In the genomic region with DNA sequence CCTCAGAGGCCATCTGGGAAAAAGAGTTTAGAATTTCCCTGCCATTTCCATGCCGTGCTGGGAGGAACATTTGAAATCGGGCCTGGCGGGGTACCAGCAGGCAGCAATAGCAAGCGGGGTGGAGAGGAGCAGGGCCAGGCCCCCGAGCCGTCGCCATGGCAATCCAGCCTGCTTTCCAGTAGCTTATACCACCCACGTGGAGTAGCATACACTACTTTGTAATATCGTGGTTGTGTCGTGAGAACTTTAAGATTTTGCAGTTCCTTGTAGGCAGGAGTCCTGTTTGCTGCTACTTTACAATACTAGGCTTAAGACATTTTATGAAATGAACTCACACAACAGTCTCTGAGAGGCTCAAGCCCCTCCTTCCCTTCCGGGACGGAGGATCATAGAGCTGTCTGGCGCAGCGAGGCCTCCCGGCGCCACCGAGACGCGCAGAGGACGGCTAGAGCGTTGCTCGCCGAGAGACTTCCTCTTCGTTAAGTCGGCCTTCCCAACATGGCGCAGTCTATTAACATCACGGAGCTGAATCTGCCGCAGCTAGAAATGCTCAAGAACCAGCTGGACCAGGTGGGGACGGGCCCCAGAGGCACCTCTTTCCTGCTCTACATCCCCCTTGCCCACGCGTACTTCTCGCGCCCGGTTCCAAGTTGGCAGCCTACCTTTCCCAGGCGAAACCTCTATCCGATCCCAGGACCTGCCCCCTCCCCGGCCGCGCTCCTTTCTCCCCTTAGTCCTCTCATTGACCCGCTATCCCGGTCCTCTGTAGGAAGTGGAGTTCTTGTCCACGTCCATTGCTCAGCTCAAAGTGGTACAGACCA, we compare ENCODE assay signal across 1 cellular context.
A peak's percentile ranks its signal among the peaks of the same experiment; 100 is the strongest.
TF ChIP-seq lines count a peak whose summit lies in the region.

A gene (plus strand): TSS at position 473 of the 821 bp plus-strand sequence. CDS start 26 bp downstream, at position 499.

TF ChIP-seq in HepG2, 621 proteins besides CTCF, POLR2A, EP300 and RAD21 (continued from another document):
- TF ChIP-seq, protein P1, sequence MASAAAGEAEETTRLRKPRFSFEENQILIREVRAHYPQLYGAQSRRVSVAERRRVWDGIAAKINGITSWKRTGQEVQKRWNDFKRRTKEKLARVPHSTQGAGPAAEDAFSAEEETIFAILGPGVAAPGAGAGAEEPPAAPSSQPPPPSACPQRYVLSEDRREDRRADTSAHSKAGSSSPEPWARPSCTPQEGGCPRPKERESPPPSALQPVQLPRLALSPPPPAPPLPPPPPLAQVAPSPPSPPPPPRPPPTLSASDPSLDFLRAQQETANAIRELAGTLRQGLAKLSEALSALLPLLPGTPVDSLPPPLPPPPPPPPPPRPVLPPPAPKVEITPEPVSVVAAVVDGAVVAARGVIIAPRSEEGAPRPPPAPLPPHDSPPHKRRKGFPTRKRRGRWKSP (CRISPR knock-in tag; IDR thresholded peaks at IDR 0.05), result peak; percentile 72; the same call in 1 of the 2 replicates
- 0 out of 2 replicates have a peak, but pooled peaks have one; percentile 37 for TF ChIP-seq ZNF143 (CRISPR knock-in tag; IDR thresholded peaks at IDR 0.05)
- TF ChIP-seq STAT5B (CRISPR knock-in tag; IDR thresholded peaks at IDR 0.05), result 0 out of 2 replicates have a peak, but pooled peaks have one; percentile 22
- peak; percentile 34; the same call in 1 of the 2 replicates for TF ChIP-seq KDM5B (CRISPR knock-in tag; IDR thresholded peaks at IDR 0.05; ENCODE audit: borderline replicate concordance)
- TF ChIP-seq, protein P2, sequence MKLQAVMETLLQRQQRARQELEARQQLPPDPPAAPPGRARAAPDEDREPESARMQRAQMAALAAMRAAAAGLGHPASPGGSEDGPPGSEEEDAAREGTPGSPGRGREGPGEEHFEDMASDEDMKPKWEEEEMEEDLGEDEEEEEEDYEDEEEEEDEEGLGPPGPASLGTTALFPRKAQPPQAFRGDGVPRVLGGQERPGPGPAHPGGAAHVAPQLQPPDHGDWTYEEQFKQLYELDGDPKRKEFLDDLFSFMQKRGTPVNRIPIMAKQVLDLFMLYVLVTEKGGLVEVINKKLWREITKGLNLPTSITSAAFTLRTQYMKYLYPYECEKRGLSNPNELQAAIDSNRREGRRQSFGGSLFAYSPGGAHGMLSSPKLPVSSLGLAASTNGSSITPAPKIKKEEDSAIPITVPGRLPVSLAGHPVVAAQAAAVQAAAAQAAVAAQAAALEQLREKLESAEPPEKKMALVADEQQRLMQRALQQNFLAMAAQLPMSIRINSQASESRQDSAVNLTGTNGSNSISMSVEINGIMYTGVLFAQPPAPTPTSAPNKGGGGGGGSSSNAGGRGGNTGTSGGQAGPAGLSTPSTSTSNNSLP (IDR thresholded peaks at IDR 0.05; ENCODE audit: low read depth, low read length), result no peak
- TF ChIP-seq SMAD9 (CRISPR knock-in tag; IDR thresholded peaks at IDR 0.05), result no peak
- TF ChIP-seq SNAI1 (CRISPR knock-in tag; IDR thresholded peaks at IDR 0.05; ENCODE audit: borderline replicate concordance), result 0 out of 2 replicates have a peak, but pooled peaks have one; percentile 2
- TF ChIP-seq NFIC (IDR thresholded peaks at IDR 0.05; ENCODE audit: low read length), result no peak
- TF ChIP-seq, protein P3, sequence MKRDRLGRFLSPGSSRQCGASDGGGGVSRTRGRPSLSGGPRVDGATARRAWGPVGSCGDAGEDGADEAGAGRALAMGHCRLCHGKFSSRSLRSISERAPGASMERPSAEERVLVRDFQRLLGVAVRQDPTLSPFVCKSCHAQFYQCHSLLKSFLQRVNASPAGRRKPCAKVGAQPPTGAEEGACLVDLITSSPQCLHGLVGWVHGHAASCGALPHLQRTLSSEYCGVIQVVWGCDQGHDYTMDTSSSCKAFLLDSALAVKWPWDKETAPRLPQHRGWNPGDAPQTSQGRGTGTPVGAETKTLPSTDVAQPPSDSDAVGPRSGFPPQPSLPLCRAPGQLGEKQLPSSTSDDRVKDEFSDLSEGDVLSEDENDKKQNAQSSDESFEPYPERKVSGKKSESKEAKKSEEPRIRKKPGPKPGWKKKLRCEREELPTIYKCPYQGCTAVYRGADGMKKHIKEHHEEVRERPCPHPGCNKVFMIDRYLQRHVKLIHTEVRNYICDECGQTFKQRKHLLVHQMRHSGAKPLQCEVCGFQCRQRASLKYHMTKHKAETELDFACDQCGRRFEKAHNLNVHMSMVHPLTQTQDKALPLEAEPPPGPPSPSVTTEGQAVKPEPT (CRISPR knock-in tag; IDR thresholded peaks at IDR 0.05; ENCODE audit: low read depth), result 0 out of 2 replicates have a peak, but pooled peaks have one; percentile 29
- TF ChIP-seq MAZ (IDR thresholded peaks at IDR 0.05; ENCODE audit: borderline replicate concordance, low read depth, low read length), result 0 out of 2 replicates have a peak, but pooled peaks have one; percentile 30
- TF ChIP-seq MAZ (CRISPR knock-in tag; IDR thresholded peaks at IDR 0.05; ENCODE audit: low read depth), result peak; percentile 36; the same call in 1 of the 2 replicates
- TF ChIP-seq GATA4 (IDR thresholded peaks at IDR 0.05; ENCODE audit: borderline replicate concordance, low read depth), result peak; percentile 45; the same call in 1 of the 2 replicates
- TF ChIP-seq, protein P4, sequence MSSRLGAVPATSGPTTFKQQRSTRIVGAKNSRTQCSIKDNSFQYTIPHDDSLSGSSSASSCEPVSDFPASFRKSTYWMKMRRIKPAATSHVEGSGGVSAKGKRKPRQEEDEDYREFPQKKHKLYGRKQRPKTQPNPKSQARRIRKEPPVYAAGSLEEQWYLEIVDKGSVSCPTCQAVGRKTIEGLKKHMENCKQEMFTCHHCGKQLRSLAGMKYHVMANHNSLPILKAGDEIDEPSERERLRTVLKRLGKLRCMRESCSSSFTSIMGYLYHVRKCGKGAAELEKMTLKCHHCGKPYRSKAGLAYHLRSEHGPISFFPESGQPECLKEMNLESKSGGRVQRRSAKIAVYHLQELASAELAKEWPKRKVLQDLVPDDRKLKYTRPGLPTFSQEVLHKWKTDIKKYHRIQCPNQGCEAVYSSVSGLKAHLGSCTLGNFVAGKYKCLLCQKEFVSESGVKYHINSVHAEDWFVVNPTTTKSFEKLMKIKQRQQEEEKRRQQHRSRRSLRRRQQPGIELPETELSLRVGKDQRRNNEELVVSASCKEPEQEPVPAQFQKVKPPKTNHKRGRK (CRISPR knock-in tag; IDR thresholded peaks at IDR 0.05), result no peak
- no peak for TF ChIP-seq NCOR1 (IDR thresholded peaks at IDR 0.05; ENCODE audit: borderline replicate concordance, low read length)
- 0 out of 2 replicates have a peak, but pooled peaks have one; percentile 60 for TF ChIP-seq ZNF619 (CRISPR knock-in tag; IDR thresholded peaks at IDR 0.05)
- no peak for TF ChIP-seq ZSCAN25 (CRISPR knock-in tag; IDR thresholded peaks at IDR 0.05)
- no peak for TF ChIP-seq RBM22 (optimal IDR thresholded peaks at IDR 0.05; ENCODE audit: low read length)
- TF ChIP-seq, protein P5, sequence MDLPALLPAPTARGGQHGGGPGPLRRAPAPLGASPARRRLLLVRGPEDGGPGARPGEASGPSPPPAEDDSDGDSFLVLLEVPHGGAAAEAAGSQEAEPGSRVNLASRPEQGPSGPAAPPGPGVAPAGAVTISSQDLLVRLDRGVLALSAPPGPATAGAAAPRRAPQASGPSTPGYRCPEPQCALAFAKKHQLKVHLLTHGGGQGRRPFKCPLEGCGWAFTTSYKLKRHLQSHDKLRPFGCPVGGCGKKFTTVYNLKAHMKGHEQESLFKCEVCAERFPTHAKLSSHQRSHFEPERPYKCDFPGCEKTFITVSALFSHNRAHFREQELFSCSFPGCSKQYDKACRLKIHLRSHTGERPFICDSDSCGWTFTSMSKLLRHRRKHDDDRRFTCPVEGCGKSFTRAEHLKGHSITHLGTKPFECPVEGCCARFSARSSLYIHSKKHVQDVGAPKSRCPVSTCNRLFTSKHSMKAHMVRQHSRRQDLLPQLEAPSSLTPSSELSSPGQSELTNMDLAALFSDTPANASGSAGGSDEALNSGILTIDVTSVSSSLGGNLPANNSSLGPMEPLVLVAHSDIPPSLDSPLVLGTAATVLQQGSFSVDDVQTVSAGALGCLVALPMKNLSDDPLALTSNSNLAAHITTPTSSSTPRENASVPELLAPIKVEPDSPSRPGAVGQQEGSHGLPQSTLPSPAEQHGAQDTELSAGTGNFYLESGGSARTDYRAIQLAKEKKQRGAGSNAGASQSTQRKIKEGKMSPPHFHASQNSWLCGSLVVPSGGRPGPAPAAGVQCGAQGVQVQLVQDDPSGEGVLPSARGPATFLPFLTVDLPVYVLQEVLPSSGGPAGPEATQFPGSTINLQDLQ (CRISPR knock-in tag; IDR thresholded peaks at IDR 0.05), result 0 out of 2 replicates have a peak, but pooled peaks have one; percentile 29
- TF ChIP-seq SKI (IDR thresholded peaks at IDR 0.05; ENCODE audit: partially characterized antibody), result peak; percentile 34
- TF ChIP-seq YY1 (IDR thresholded peaks at IDR 0.05; ENCODE audit: insufficient read depth, insufficient replicate concordance, low read depth, low read length), result peak; percentile 94
- TF ChIP-seq ZNF782 (CRISPR knock-in tag; IDR thresholded peaks at IDR 0.05; ENCODE audit: borderline replicate concordance), result peak; percentile 33; the same call in 1 of the 2 replicates
- peak; percentile 44; the same call in 1 of the 2 replicates for TF ChIP-seq BORCS8-MEF2B (CRISPR knock-in tag; IDR thresholded peaks at IDR 0.05)
- TF ChIP-seq MIER3 (CRISPR knock-in tag; IDR thresholded peaks at IDR 0.05; ENCODE audit: borderline replicate concordance), result peak; percentile 90; the same call in 1 of the 2 replicates
- TF ChIP-seq CBFB (CRISPR knock-in tag; IDR thresholded peaks at IDR 0.05), result peak; percentile 61; the same call in 1 of the 2 replicates
- TF ChIP-seq THAP11 (CRISPR knock-in tag; IDR thresholded peaks at IDR 0.05), result peak; percentile 94
- TF ChIP-seq DPF2 (CRISPR knock-in tag; IDR thresholded peaks at IDR 0.05; ENCODE audit: borderline replicate concordance, low read depth), result no peak
- TF ChIP-seq, protein P6, sequence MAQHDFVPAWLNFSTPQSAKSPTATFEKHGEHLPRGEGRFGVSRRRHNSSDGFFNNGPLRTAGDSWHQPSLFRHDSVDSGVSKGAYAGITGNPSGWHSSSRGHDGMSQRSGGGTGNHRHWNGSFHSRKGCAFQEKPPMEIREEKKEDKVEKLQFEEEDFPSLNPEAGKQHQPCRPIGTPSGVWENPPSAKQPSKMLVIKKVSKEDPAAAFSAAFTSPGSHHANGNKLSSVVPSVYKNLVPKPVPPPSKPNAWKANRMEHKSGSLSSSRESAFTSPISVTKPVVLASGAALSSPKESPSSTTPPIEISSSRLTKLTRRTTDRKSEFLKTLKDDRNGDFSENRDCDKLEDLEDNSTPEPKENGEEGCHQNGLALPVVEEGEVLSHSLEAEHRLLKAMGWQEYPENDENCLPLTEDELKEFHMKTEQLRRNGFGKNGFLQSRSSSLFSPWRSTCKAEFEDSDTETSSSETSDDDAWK (CRISPR knock-in tag; IDR thresholded peaks at IDR 0.05), result no peak
- no peak for TF ChIP-seq ZFP36 (IDR thresholded peaks at IDR 0.05; ENCODE audit: borderline replicate concordance, low read depth, low read length, partially characterized antibody)
- peak; percentile 57 for TF ChIP-seq ZBTB38 (CRISPR knock-in tag; IDR thresholded peaks at IDR 0.05)
